ENCODE assay signal across 13 cellular contexts in the genomic region with DNA sequence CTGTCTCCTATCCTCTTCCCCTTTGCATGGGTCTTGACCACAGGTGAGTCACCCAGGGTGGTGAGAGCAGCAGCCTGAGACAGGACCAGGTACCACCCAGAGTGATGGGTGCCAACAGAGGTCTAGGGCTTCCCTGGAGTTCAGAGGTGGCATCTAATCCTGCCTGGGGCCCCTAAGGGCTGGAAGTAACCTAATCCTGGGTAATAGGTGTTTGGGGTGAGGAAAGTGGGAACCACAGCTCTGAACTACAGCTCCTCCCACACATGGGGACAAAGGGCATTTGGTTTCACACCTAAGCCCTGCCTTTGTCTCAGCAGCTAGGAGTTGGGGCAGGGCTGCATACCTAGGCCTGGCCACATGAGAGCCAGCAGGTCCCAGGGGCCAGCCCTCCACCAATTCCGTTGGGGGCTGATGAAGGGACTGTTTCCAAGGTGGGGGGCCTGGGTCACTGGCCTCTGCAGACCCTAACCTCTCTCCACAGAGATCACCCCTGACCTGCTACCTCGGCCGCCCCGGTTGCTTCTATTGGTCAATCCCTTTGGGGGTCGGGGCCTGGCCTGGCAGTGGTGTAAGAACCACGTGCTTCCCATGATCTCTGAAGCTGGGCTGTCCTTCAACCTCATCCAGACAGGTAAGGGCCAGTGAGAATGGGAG. TPM values are rescaled to one million over a fixed set of nuclear protein-coding genes. Genes with fewer than 3 reads are reported as not detected.
DNase-seq lines count a peak whose midpoint lies in the region; ATAC-seq, FAIRE-seq and TF ChIP-seq lines count a peak whose summit lies in the region.
"Had no signal": no experiment of that assay in that cellular context is flagged by ENCODE, and none has a peak within 500 bp of the region (broad histone marks: within the 10 kb centered on the region; RNA-seq: fewer than 3 reads in every experiment).

No MANE protein-coding gene starts in this region.

- no peaks in the 10 kb centered on the region for H3K9me3 ChIP-seq in kidney (ENCODE audit: control insufficient read depth in 1 of 2, low read length in 2 of 2)

- H3K4me3 ChIP-seq in kidney (ENCODE audit: low read length in 2 of 2), result no peak overlapping the region

- H3K27me3 Mint-ChIP-seq in activated naive CD4-positive, alpha-beta T cell treated with anti-CD3 and anti-CD28 coated beads for 36 hours (ENCODE audit: low read depth), result no peaks in the 10 kb centered on the region
- no peaks in the 10 kb centered on the region for H3K27me3 Mint-ChIP-seq in T-cell

- peak overlapping the region in 1 of 2 donors; percentile 4 for H3K27ac ChIP-seq in kidney (ENCODE audit: low read depth in 2 of 2, low read length in 2 of 2)
- H3K27ac ChIP-seq: HL-60 had no signal

- ATAC-seq in T-cell (replicated peaks in 1 of 4), result peak in 2 of 4 experiments; percentile 12 to 42
- ATAC-seq in stimulated activated naive CD8-positive, alpha-beta T cell treated with anti-CD3 and anti-CD28 coated beads, Interleukin-15, Interleukin-2, amounts not matched to agents 100 U/mL and 50 U/mL, for 24 hours, result peak; percentile 49

- TF ChIP-seq CTCF in kidney (IDR thresholded peaks at IDR 0.05; ENCODE audit: borderline replicate concordance, extremely low read depth, insufficient read depth), result no peak

- FAIRE-seq in kidney (lab: Jason Lieb, UNC), result no peak

- peak; percentile 26 for DNase-seq in activated naive CD4-positive, alpha-beta T cell treated with Interleukin-2 at 50 U/mL for 16 hours
- no peak for DNase-seq in activated naive CD4-positive, alpha-beta T cell treated with anti-CD3 and anti-CD28 coated beads for 36 hours
- peak in 1 of 34 experiments; percentile 36 for DNase-seq in T-cell
- DNase-seq in kidney, result peak; percentile 79
- DNase-seq in stimulated activated naive CD8-positive, alpha-beta T cell treated with anti-CD3 and anti-CD28 coated beads, Interleukin-15, Interleukin-2, amounts not matched to agents 100 U/mL and 50 U/mL, for 24 hours, result peak; percentile 49
- DNase-seq in head of caudate nucleus, result no peak
- no peak for DNase-seq in NAMALWA (ENCODE audit: low spot score)
- no peak for DNase-seq in amniotic stem cell (lab: John Stamatoyannopoulos, UW)
- DNase-seq: AML-193, mesenchymal stem cell, NCI-H187 treated with DMSO at 0.1 percent for 48 hours had no signal

- H3K4me3 Mint-ChIP-seq in activated naive CD4-positive, alpha-beta T cell treated with anti-CD3 and anti-CD28 coated beads for 36 hours, result no peak overlapping the region
- no peak overlapping the region for H3K4me3 Mint-ChIP-seq in T-cell
- H3K4me3 Mint-ChIP-seq: T-helper 2 cell treated with Interferon-gamma antibody and Interleukin-4, amounts not matched to agents 5 μg/mL and 100 μg/mL, for 36 hours had no signal

- no peak overlapping the region for H3K9ac ChIP-seq in kidney (ENCODE audit: low read length in 2 of 2)

- peaks cover 11% of the 10 kb centered on the region for H3K36me3 Mint-ChIP-seq in activated naive CD4-positive, alpha-beta T cell treated with anti-CD3 and anti-CD28 coated beads for 36 hours (ENCODE audit: low read depth)
- H3K36me3 Mint-ChIP-seq in T-cell, result peaks cover 15% of the 10 kb centered on the region

- H3K36me3 ChIP-seq in kidney (ENCODE audit: control insufficient read depth in 1 of 2, insufficient read depth in 2 of 2, low read length in 2 of 2), result peaks cover 3 to 8% of the 10 kb centered on the region in 2 donors

- H3K4me1 ChIP-seq in kidney (ENCODE audit: control insufficient read depth in 1 of 2, insufficient read depth in 1 of 2, low read depth in 1 of 2, low read length in 2 of 2), result peaks cover 10 to 21% of the 10 kb centered on the region in 2 donors

- POLR2A ChIA-PET in T-cell (lab: Charles Lee), result no interaction called here

- intact Hi-C loops in activated naive CD4-positive, alpha-beta T cell treated with anti-CD3 and anti-CD28 coated beads for 36 hours (cut with micrococcal nuclease), result no loop called here
- intact Hi-C loops in kidney (cut with DNase I), result no loop called here
- intact Hi-C loops in head of caudate nucleus (cut with DNase I), result no loop called here

- peaks cover 39% of the 10 kb centered on the region for H3K4me1 Mint-ChIP-seq in activated naive CD4-positive, alpha-beta T cell treated with anti-CD3 and anti-CD28 coated beads for 36 hours (ENCODE audit: low read depth)
- peaks cover 32 to 50% (median 46%) of the 10 kb centered on the region in 3 donors for H3K4me1 Mint-ChIP-seq in T-cell

- H3K27ac Mint-ChIP-seq in activated naive CD4-positive, alpha-beta T cell treated with anti-CD3 and anti-CD28 coated beads for 36 hours, result no peak overlapping the region
- peak overlapping the region; percentile 55 to 65 for H3K27ac Mint-ChIP-seq in T-cell
- H3K27ac Mint-ChIP-seq: T-helper 2 cell treated with Interferon-gamma antibody and Interleukin-4, amounts not matched to agents 5 μg/mL and 100 μg/mL, for 36 hours had no signal

- CTCF ChIA-PET in activated naive CD4-positive, alpha-beta T cell treated with anti-CD3 and anti-CD28 coated beads for 36 hours (lab: Charles Lee), result no interaction called here
- CTCF ChIA-PET in T-cell (lab: Charles Lee), result interaction anchor here in 1 of 2 donors (0.5 kb wide), 1 partner anchor 299 kb away, joined by 7 read pairs; no protein-coding TSS in a partner anchor

- no peaks in the 10 kb centered on the region for H3K9me3 Mint-ChIP-seq in activated naive CD4-positive, alpha-beta T cell treated with anti-CD3 and anti-CD28 coated beads for 36 hours
- no peaks in the 10 kb centered on the region for H3K9me3 Mint-ChIP-seq in T-cell
- H3K9me3 Mint-ChIP-seq: T-helper 2 cell treated with Interferon-gamma antibody and Interleukin-4, amounts not matched to agents 5 μg/mL and 100 μg/mL, for 36 hours had no signal

RNA-seq across cellular contexts. Expression of a gene that starts 8.0 kb away (rescaled TPM):
- 10 to 100 TPM; 20.1 to 20.6 TPM for total RNA-seq in activated naive CD4-positive, alpha-beta T cell treated with anti-CD3 and anti-CD28 coated beads for 36 hours
- total RNA-seq in T-cell (10 to 100 TPM; 18.0 to 37.0 (median 31.8) TPM), kidney (23.3 TPM)
- 37.2 TPM for polyA plus RNA-seq in kidney (ENCODE audit: insufficient read depth, low read depth, low replicate concordance)

RNA-seq across cellular contexts. Expression of a gene that starts 8.4 kb away (rescaled TPM):
- total RNA-seq in activated naive CD4-positive, alpha-beta T cell treated with anti-CD3 and anti-CD28 coated beads for 36 hours, result 1,000 to 10,000 TPM; 2,373 to 2,473 TPM
- total RNA-seq in T-cell, result 1,000 to 10,000 TPM; 2,370 to 2,784 (median 2,662) TPM
- 986 TPM for total RNA-seq in kidney
- 1,596 TPM for polyA plus RNA-seq in kidney (ENCODE audit: insufficient read depth, low read depth, low replicate concordance)

RNA-seq across cellular contexts. Expression of a gene that starts 9.8 kb away (rescaled TPM):
- 1 to 10 TPM; 7.8 to 9.7 TPM for total RNA-seq in activated naive CD4-positive, alpha-beta T cell treated with anti-CD3 and anti-CD28 coated beads for 36 hours
- total RNA-seq in T-cell (10 to 100 TPM; 24.5 to 57.2 (median 56.0) TPM), kidney (14.5 TPM)
- polyA plus RNA-seq in kidney (ENCODE audit: insufficient read depth, low read depth, low replicate concordance), result 20.4 TPM

RNA-seq across cellular contexts. Expression of a gene that starts 12.5 kb away (rescaled TPM):
- total RNA-seq in activated naive CD4-positive, alpha-beta T cell treated with anti-CD3 and anti-CD28 coated beads for 36 hours, result 1 to 10 TPM; 2.0 TPM
- total RNA-seq in T-cell (1 to 10 TPM in 4 of 5 donors, not detected in 1; 2.3 to 3.0 (median 2.7) TPM), kidney (15.9 TPM)
- polyA plus RNA-seq in kidney (ENCODE audit: insufficient read depth, low read depth, low replicate concordance), result 0.41 TPM

RNA-seq across cellular contexts. Expression of a gene that starts 18.6 kb away (rescaled TPM):
- 10 to 100 TPM; 12.0 to 14.9 TPM for total RNA-seq in activated naive CD4-positive, alpha-beta T cell treated with anti-CD3 and anti-CD28 coated beads for 36 hours
- 10 to 100 TPM in 4 of 5 donors, 1 to 10 TPM in 1; 8.0 to 18.5 (median 11.0) TPM for total RNA-seq in T-cell
- 11.6 TPM for total RNA-seq in kidney
- 42.3 TPM for polyA plus RNA-seq in kidney (ENCODE audit: insufficient read depth, low read depth, low replicate concordance)

Comparison
In these comparisons a context has a peak if more than half of its experiments do, and no peak if none do; other contexts are left out.
1. DNase-seq: peak in activated naive CD4-positive, alpha-beta T cell treated with Interleukin-2 at 50 U/mL for 16 hours (single experiment), kidney (single experiment) and stimulated activated naive CD8-positive, alpha-beta T cell treated with anti-CD3 and anti-CD28 coated beads, Interleukin-15, Interleukin-2, amounts not matched to agents 100 U/mL and 50 U/mL, for 24 hours (single experiment); none in activated naive CD4-positive, alpha-beta T cell treated with anti-CD3 and anti-CD28 coated beads for 36 hours (single experiment), head of caudate nucleus (0 of 42), NAMALWA (single experiment) and amniotic stem cell (single experiment).